ENCODE assay signal across 1 cellular context in the genomic region with DNA sequence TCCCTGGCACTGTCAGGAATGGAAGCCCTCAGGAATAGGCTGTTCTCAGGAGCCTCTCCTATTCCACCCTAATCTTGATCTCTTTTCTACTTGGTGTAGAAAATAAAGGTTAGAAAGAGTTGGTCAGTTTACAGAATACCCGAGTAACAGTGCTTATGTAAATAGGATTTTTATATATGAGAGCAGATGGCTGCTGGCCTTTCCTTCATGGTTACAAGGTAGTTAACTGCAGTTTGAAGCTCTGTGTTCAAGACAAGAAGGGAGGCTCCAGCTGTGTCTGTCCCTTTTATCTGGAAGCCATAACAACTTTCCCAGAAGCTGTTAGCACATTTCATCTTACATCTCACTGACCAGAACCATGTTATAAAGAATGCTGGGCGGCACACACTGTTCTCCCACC.
TF ChIP-seq lines count a peak whose summit lies in the region.

No MANE protein-coding gene starts in this region.

TF ChIP-seq in IMR-90, 13 proteins besides CTCF, POLR2A, EP300 and RAD21 (continued from another document):
- TF ChIP-seq MXI1 (IDR thresholded peaks at IDR 0.05; ENCODE audit: borderline replicate concordance, low read depth, low read length) (no peak), MAZ (IDR thresholded peaks at IDR 0.05; ENCODE audit: borderline replicate concordance, low read depth, low read length) (no peak)
